In genomic region chr4:60201052-60201673, GRCh38 we compare ENCODE assay signal across 8 cellular contexts.
A peak's percentile ranks its signal among the peaks of the same experiment; 100 is the strongest.
DNase-seq lines count a peak whose midpoint lies in the region; ATAC-seq and TF ChIP-seq lines count a peak whose summit lies in the region.

No MANE protein-coding gene starts in this region.

- no peaks in the 10 kb centered on the region for H3K9me3 Mint-ChIP-seq in activated CD4-positive, alpha-beta T cell treated with anti-CD3 and anti-CD28 coated beads, Interleukin-2, amount 10 ng/mL, durations not matched to agents 7 days and 5 days
- H3K9me3 Mint-ChIP-seq in glutamatergic neuron (ENCODE audit: unreplicated experiment) = no peaks in the 10 kb centered on the region

- CTCF ChIA-PET in activated CD4-positive, alpha-beta T cell treated with anti-CD3 and anti-CD28 coated beads, Interleukin-2, amount 10 ng/mL, durations not matched to agents 7 days and 5 days (lab: Charles Lee) = no interaction called here

- ATAC-seq in GM18498 (IDR thresholded peaks at IDR 0.05; ENCODE audit: unreplicated experiment) (peak; percentile 79), HG02870 (IDR thresholded peaks at IDR 0.05; ENCODE audit: unreplicated experiment) (peak; percentile 89)

- H3K4me1 Mint-ChIP-seq in activated CD4-positive, alpha-beta T cell treated with anti-CD3 and anti-CD28 coated beads, Interleukin-2, amount 10 ng/mL, durations not matched to agents 7 days and 5 days = no peaks in the 10 kb centered on the region
- no peaks in the 10 kb centered on the region for H3K4me1 Mint-ChIP-seq in glutamatergic neuron (ENCODE audit: low read depth, unreplicated experiment)

- peak; percentile 49 to 60 for DNase-seq in AML-193 (lab: John Stamatoyannopoulos, UW)
- DNase-seq in NCI-H2029 (lab: John Stamatoyannopoulos, UW) = peak; percentile 24
- DNase-seq in activated CD4-positive, alpha-beta T cell treated with anti-CD3 and anti-CD28 coated beads, Interleukin-2, amount 10 ng/mL, durations not matched to agents 7 days and 5 days = peak; percentile 45
- peak; percentile 69 for DNase-seq in glutamatergic neuron
- no peak for DNase-seq in retinal pigment epithelial cell (ENCODE audit: low read depth)
- DNase-seq in NCI-H2227 treated with DMSO at 0.1 percent for 48 hours (lab: John Stamatoyannopoulos, UW) = no peak

- no peak overlapping the region for H3K4me3 ChIP-seq in retinal pigment epithelial cell (ENCODE audit: low read length)

- no peak overlapping the region for H3K27ac Mint-ChIP-seq in activated CD4-positive, alpha-beta T cell treated with anti-CD3 and anti-CD28 coated beads, Interleukin-2, amount 10 ng/mL, durations not matched to agents 7 days and 5 days
- no peak overlapping the region for H3K27ac Mint-ChIP-seq in glutamatergic neuron (ENCODE audit: unreplicated experiment)

- H3K4me3 Mint-ChIP-seq in activated CD4-positive, alpha-beta T cell treated with anti-CD3 and anti-CD28 coated beads, Interleukin-2, amount 10 ng/mL, durations not matched to agents 7 days and 5 days = no peak overlapping the region
- H3K4me3 Mint-ChIP-seq in glutamatergic neuron (ENCODE audit: unreplicated experiment) = no peak overlapping the region

- TF ChIP-seq CTCF in glutamatergic neuron (IDR thresholded peaks at IDR 0.05; ENCODE audit: partially characterized antibody, unreplicated experiment) (peak; percentile 94), retinal pigment epithelial cell (conservative IDR thresholded peaks at IDR 0.05; ENCODE audit: low read depth, low read length) (peak; percentile 91)

- POLR2A ChIA-PET in activated CD4-positive, alpha-beta T cell treated with anti-CD3 and anti-CD28 coated beads, Interleukin-2, amount 10 ng/mL, durations not matched to agents 7 days and 5 days (lab: Charles Lee) = no interaction called here

- H3K36me3 Mint-ChIP-seq in activated CD4-positive, alpha-beta T cell treated with anti-CD3 and anti-CD28 coated beads, Interleukin-2, amount 10 ng/mL, durations not matched to agents 7 days and 5 days (ENCODE audit: low read depth) = no peaks in the 10 kb centered on the region
- H3K36me3 Mint-ChIP-seq in glutamatergic neuron (ENCODE audit: unreplicated experiment) = no peaks in the 10 kb centered on the region

- no peaks in the 10 kb centered on the region for H3K27me3 Mint-ChIP-seq in activated CD4-positive, alpha-beta T cell treated with anti-CD3 and anti-CD28 coated beads, Interleukin-2, amount 10 ng/mL, durations not matched to agents 7 days and 5 days
- no peaks in the 10 kb centered on the region for H3K27me3 Mint-ChIP-seq in glutamatergic neuron (ENCODE audit: unreplicated experiment)

Comparison
In these comparisons a context has a peak if more than half of its experiments do, and no peak if none do; other contexts are left out.
1. DNase-seq: peak in AML-193 (2 of 2), NCI-H2029 (single experiment), activated CD4-positive, alpha-beta T cell treated with anti-CD3 and anti-CD28 coated beads, Interleukin-2, amount 10 ng/mL, durations not matched to agents 7 days and 5 days (single experiment) and glutamatergic neuron (single experiment); none in retinal pigment epithelial cell (single experiment) and NCI-H2227 treated with DMSO at 0.1 percent for 48 hours (single experiment).